30 cellular contexts compared by ENCODE assay signal in the genomic region with DNA sequence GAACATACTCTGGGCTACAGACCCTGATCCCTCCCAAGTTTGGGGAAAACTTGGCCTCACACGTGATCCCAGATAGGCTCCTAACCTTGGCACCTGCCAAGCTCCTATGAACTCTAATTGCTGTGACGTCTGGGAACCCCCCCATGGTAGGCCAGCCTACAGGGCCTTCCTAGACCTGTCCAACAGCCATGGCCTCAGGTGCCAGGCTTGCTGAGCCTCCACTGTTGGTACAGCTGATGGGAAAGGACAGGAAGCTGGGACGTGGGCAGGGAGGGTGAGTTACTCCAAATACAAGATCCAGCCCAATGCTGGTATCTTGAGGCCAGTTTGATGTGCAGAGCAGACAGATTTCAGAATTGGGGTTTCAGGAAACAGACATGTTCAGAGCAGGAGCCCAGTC. TPM values are rescaled to one million over a fixed set of nuclear protein-coding genes. Genes with fewer than 3 reads are reported as not detected.
"Had no signal": no experiment of that assay in that cellular context is flagged by ENCODE, and none has a peak within 500 bp of the region (broad histone marks: within the 10 kb centered on the region; RNA-seq: fewer than 3 reads in every experiment).

No MANE protein-coding gene starts in this region.

- H3K4me1 ChIP-seq: prostate gland, transverse colon had no signal

- H3K9ac ChIP-seq: neural progenitor cell had no signal

- H3K27ac ChIP-seq: neural progenitor cell, pancreas, prostate gland, thoracic aorta, transverse colon had no signal

- DNase-seq: central memory CD4-positive, alpha-beta T cell; effector memory CD8-positive, alpha-beta T cell; erythroblast; heart right ventricle; hypothalamus; islet precursor cell; left lung; lower lobe of right lung; occipital lobe; pancreas; spleen; stimulated activated CD4-positive, alpha-beta T cell treated with anti-CD3 and anti-CD28 coated beads, Interleukin-15, amount 100 ng/mL, for 24 hours; stimulated activated CD4-positive, alpha-beta T cell treated with anti-CD3 and anti-CD28 coated beads, Interleukin-1b, Interleukin-23, amount 100 ng/mL, for 48 hours; stimulated activated CD4-positive, alpha-beta T cell treated with anti-CD3 and anti-CD28 coated beads, Interleukin-4, amount 100 ng/mL, for 24 hours; substantia nigra; transverse colon had no signal

- H3K9me3 Mint-ChIP-seq: effector memory CD8-positive, alpha-beta T cell; memory B cell; mesothelial cell of epicardium; natural killer cell treated with Interleukin-12 subunit alpha and Interleukin-12 subunit beta and Interleukin-15 and Interleukin-18, amount 100 ng/mL, for 72 hours; neural progenitor cell; stimulated activated memory B cell treated with anti-CD40 and anti-IgM and Interleukin-4, amounts not matched to agents 10 μg/mL and 1 μg/mL and 100 μg/mL, for 72 hours; stimulated activated naive CD8-positive, alpha-beta T cell treated with anti-CD3 and anti-CD28 coated beads, Interleukin-15, Interleukin-2, amounts not matched to agents 100 ng/mL and 50 ng/mL, for 24 hours had no signal

- H3K36me3 Mint-ChIP-seq: mesothelial cell of epicardium; natural killer cell treated with Interleukin-12 subunit alpha and Interleukin-12 subunit beta and Interleukin-15 and Interleukin-18, amount 100 ng/mL, for 72 hours; neural progenitor cell had no signal

- H3K36me3 ChIP-seq: heart right ventricle, left lung, lower lobe of right lung, neural progenitor cell, pancreas, prostate gland, thoracic aorta, transverse colon had no signal

- H3K27me3 ChIP-seq: heart right ventricle, left lung, neural progenitor cell, pancreas, spleen, transverse colon had no signal

- H3K4me3 Mint-ChIP-seq: effector memory CD8-positive, alpha-beta T cell; memory B cell; mesothelial cell of epicardium; natural killer cell treated with Interleukin-12 subunit alpha and Interleukin-12 subunit beta and Interleukin-15 and Interleukin-18, amount 100 ng/mL, for 72 hours; neural progenitor cell; stimulated activated memory B cell treated with anti-CD40 and anti-IgM and Interleukin-4, amounts not matched to agents 10 μg/mL and 1 μg/mL and 100 μg/mL, for 72 hours; stimulated activated naive CD8-positive, alpha-beta T cell treated with anti-CD3 and anti-CD28 coated beads, Interleukin-15, Interleukin-2, amounts not matched to agents 100 ng/mL and 50 ng/mL, for 24 hours had no signal

- H3K4me3 ChIP-seq: heart right ventricle, left lung, lower lobe of right lung, neural progenitor cell, pancreas, prostate gland, spleen, thoracic aorta, transverse colon had no signal

- H3K4me1 Mint-ChIP-seq: stimulated activated memory B cell treated with anti-CD40 and anti-IgM and Interleukin-4, amounts not matched to agents 10 μg/mL and 1 μg/mL and 100 μg/mL, for 72 hours had no signal

- ATAC-seq: effector memory CD8-positive, alpha-beta T cell; heart right ventricle; left lung; lower lobe of right lung; natural killer cell treated with Interleukin-12 subunit alpha and Interleukin-12 subunit beta and Interleukin-15 and Interleukin-18, amount 100 ng/mL, for 72 hours; pancreas; sciatic nerve; stimulated activated memory B cell treated with anti-CD40 and anti-IgM and Interleukin-4, amounts not matched to agents 10 μg/mL and 1 μg/mL and 100 μg/mL, for 72 hours had no signal

- H3K27me3 Mint-ChIP-seq: effector memory CD8-positive, alpha-beta T cell; memory B cell; natural killer cell treated with Interleukin-12 subunit alpha and Interleukin-12 subunit beta and Interleukin-15 and Interleukin-18, amount 100 ng/mL, for 72 hours; stimulated activated memory B cell treated with anti-CD40 and anti-IgM and Interleukin-4, amounts not matched to agents 10 μg/mL and 1 μg/mL and 100 μg/mL, for 72 hours; stimulated activated naive CD8-positive, alpha-beta T cell treated with anti-CD3 and anti-CD28 coated beads, Interleukin-15, Interleukin-2, amounts not matched to agents 100 ng/mL and 50 ng/mL, for 24 hours had no signal

- H3K27ac Mint-ChIP-seq: effector memory CD8-positive, alpha-beta T cell; memory B cell; mesothelial cell of epicardium; stimulated activated memory B cell treated with anti-CD40 and anti-IgM and Interleukin-4, amounts not matched to agents 10 μg/mL and 1 μg/mL and 100 μg/mL, for 72 hours; stimulated activated naive CD8-positive, alpha-beta T cell treated with anti-CD3 and anti-CD28 coated beads, Interleukin-15, Interleukin-2, amounts not matched to agents 100 ng/mL and 50 ng/mL, for 24 hours had no signal

- H3K9me3 ChIP-seq: heart right ventricle, left lung, lower lobe of right lung, pancreas, prostate gland, spleen, thoracic aorta, transverse colon had no signal

RNA-seq across cellular contexts. Expression of a gene that starts 47.6 kb away (rescaled TPM):
- total RNA-seq: mesothelial cell of epicardium, myocyte, renal cortical epithelial cell had no signal

RNA-seq across cellular contexts. Expression of a gene that starts 59.4 kb away (rescaled TPM):
- total RNA-seq: endothelial cell of umbilical vein; frontal cortex; heart right ventricle; mesothelial cell of epicardium; myocyte; natural killer cell treated with Interleukin-12 subunit alpha and Interleukin-12 subunit beta and Interleukin-15 and Interleukin-18, amount 100 ng/mL, for 72 hours; occipital lobe; skeletal muscle tissue; spleen had no signal
- polyA plus RNA-seq: endothelial cell of umbilical vein, heart right ventricle had no signal
